ENCODE assay signal across 29 cellular contexts in genomic region chr1:67105508-67105907, GRCh38. TPM values are rescaled to one million over a fixed set of nuclear protein-coding genes. Genes with fewer than 3 reads are reported as not detected.
DNase-seq lines count a peak whose midpoint lies in the region; ATAC-seq and TF ChIP-seq lines count a peak whose summit lies in the region.
"Had no signal": no experiment of that assay in that cellular context is flagged by ENCODE, and none has a peak within 500 bp of the region (broad histone marks: within the 10 kb centered on the region; RNA-seq: fewer than 3 reads in every experiment).

No MANE protein-coding gene starts in this region.

- no peak overlapping the region for H3K9ac ChIP-seq in Loucy (ENCODE audit: low read depth, low read length, poor library complexity, severe bottlenecking)
- H3K9ac ChIP-seq: GM23248 had no signal

- H4K20me1 ChIP-seq in Loucy (ENCODE audit: insufficient read depth, low read length, poor library complexity, severe bottlenecking) (no peaks in the 10 kb centered on the region), OCI-LY7 (ENCODE audit: insufficient read depth, low read length) (no peaks in the 10 kb centered on the region)

- no peaks in the 10 kb centered on the region for H3K27me3 ChIP-seq in Loucy (ENCODE audit: insufficient read depth, low read length, poor library complexity, severe bottlenecking)
- H3K27me3 ChIP-seq: BE2C, SJSA1 had no signal

- no peaks in the 10 kb centered on the region for H3K79me2 ChIP-seq in Loucy (ENCODE audit: insufficient read depth, low read length)
- no peaks in the 10 kb centered on the region for H3K79me2 ChIP-seq in OCI-LY7 (ENCODE audit: insufficient read depth, low read depth, low read length)

- no peak overlapping the region for H3K27ac ChIP-seq in OCI-LY7 (ENCODE audit: low read depth, low read length, poor library complexity, severe bottlenecking)
- H3K27ac ChIP-seq: GM23248, SJSA1 had no signal

- ATAC-seq in mucosa of descending colon = peak; percentile 82

- H3K9me2 ChIP-seq in Loucy (replicated peaks; ENCODE audit: low read depth, low read length) (no peaks in the 10 kb centered on the region), OCI-LY7 (ENCODE audit: insufficient read depth, low read length) (no peaks in the 10 kb centered on the region)

- no peak overlapping the region for H3K4me2 ChIP-seq in Loucy (ENCODE audit: low read depth, low read length, poor library complexity, severe bottlenecking)
- H3K4me2 ChIP-seq in OCI-LY7 (ENCODE audit: low read length) = no peak overlapping the region

- H3K4me1 ChIP-seq in Loucy (ENCODE audit: insufficient read depth, low read length, poor library complexity, severe bottlenecking) (no peaks in the 10 kb centered on the region), OCI-LY7 (ENCODE audit: insufficient read depth, low read length, poor library complexity, severe bottlenecking) (peaks cover 55% of the 10 kb centered on the region), mucosa of descending colon (ENCODE audit: low read depth) (peaks cover 9% of the 10 kb centered on the region)
- H3K4me1 ChIP-seq: BE2C, SJSA1 had no signal

- H3K4me3 ChIP-seq in Loucy (ENCODE audit: low read length, poor library complexity, severe bottlenecking) (no peak overlapping the region), OCI-LY7 (ENCODE audit: low read depth, low read length, poor library complexity, severe bottlenecking) (no peak overlapping the region), mucosa of descending colon (no peak overlapping the region)
- H3K4me3 ChIP-seq: GM23248, SJSA1 had no signal

- TF ChIP-seq CTCF in Loucy (conservative IDR thresholded peaks at IDR 0.05; ENCODE audit: low read length) (no peak), OCI-LY7 (conservative IDR thresholded peaks at IDR 0.05; ENCODE audit: low read length) (no peak), mucosa of descending colon (IDR thresholded peaks at IDR 0.05) (no peak)

- no peaks in the 10 kb centered on the region for H3K9me3 ChIP-seq in Loucy (ENCODE audit: insufficient read depth, low read depth, low read length)
- H3K9me3 ChIP-seq in OCI-LY7 (ENCODE audit: low read length) = no peaks in the 10 kb centered on the region
- no peaks in the 10 kb centered on the region for H3K9me3 ChIP-seq in mucosa of descending colon
- H3K9me3 ChIP-seq: BE2C, SJSA1 had no signal

- peak overlapping the region; percentile 51; the same call in 1 of the 2 replicates for H2AFZ ChIP-seq in Loucy (ENCODE audit: low read length)
- peak overlapping the region; percentile 50; the same call in 1 of the 2 replicates for H2AFZ ChIP-seq in OCI-LY7 (ENCODE audit: low read length)
- H2AFZ ChIP-seq: GM23248 had no signal

- POLR2A ChIA-PET in OCI-LY7 (lab: Charles Lee) = interaction anchor here (0.6 to 1.7 kb wide), 8 partner anchors 9 to 1082 kb away, joined by 3 to 7 read pairs (median 4); no protein-coding TSS in a partner anchor

- H3K36me3 ChIP-seq in Loucy (ENCODE audit: insufficient read depth, low read length) (no peaks in the 10 kb centered on the region), OCI-LY7 (ENCODE audit: insufficient read depth, low read length) (peaks cover 5% of the 10 kb centered on the region; the same call in 1 of the 2 replicates), mucosa of descending colon (ENCODE audit: low read depth) (no peaks in the 10 kb centered on the region)
- H3K36me3 ChIP-seq: BE2C, SJSA1 had no signal

- CTCF ChIA-PET in OCI-LY7 (lab: Charles Lee; ENCODE audit: unreplicated experiment) = interaction anchor here (1.2 kb wide), 1 partner anchor 108 kb away, joined by 4 read pairs; no protein-coding TSS in a partner anchor

- no TSS peak for BruUV-seq in OCI-LY7 (replicated peaks; lab: Mats Ljungman, UMichigan)

- intact Hi-C loops in OCI-LY7 (cut with micrococcal nuclease; ENCODE audit: unreplicated experiment) = no loop called here
- intact Hi-C loops in mucosa of descending colon (cut with DNase I, micrococcal nuclease) = no loop called here

- no peaks in the 10 kb centered on the region for H3F3A ChIP-seq in Loucy (ENCODE audit: low read depth)

- DNase-seq in NCI-H146 (lab: John Stamatoyannopoulos, UW) = peak; percentile 13
- DNase-seq in NCI-H146 treated with DMSO at 0.1 percent for 48 hours (lab: John Stamatoyannopoulos, UW; ENCODE audit: unreplicated experiment) = no peak
- no peak for DNase-seq in OCI-LY7 (ENCODE audit: low spot score)
- DNase-seq in mucosa of descending colon = peak in 1 of 3 donors; percentile 68
- DNase-seq in NCI-H82 treated with DMSO at 0.1 percent for 48 hours (lab: John Stamatoyannopoulos, UW; ENCODE audit: unreplicated experiment) = no peak
- no peak for DNase-seq in HCEC 1CT
- no peak for DNase-seq in hippocampal formation (lab: John Stamatoyannopoulos, UW)
- DNase-seq: 8988T; ACHN; BE2C; CD8-positive, alpha-beta memory T cell; DMS 273 treated with DMSO at 0.1 percent for 48 hours; DND-41; GM23248; H7; HFFc6; KBM-7; MM.1S; NCI-H187; NCI-H2081 treated with DMSO at 0.1 percent for 48 hours; NCI-H2171 treated with DMSO at 0.1 percent for 48 hours; NCI-H345; NCI-H510A treated with DMSO at 0.1 percent for 48 hours; NK-92 treated with Interleukin-12 subunit alpha and Interleukin-12 subunit beta, amount 100 ng/mL, for 24 hours; Right ventricle myocardium superior; RPMI8226 had no signal

RNA-seq across cellular contexts. Expression of gene C1orf141, which starts 29.3 kb away (rescaled TPM):
- total RNA-seq in OCI-LY7 (2014; rRNA removed; shearing (Covaris generic)) = not detected in 2 replicates
- total RNA-seq in OCI-LY7 (2022) (not detected in 2 replicates), mucosa of descending colon (not detected)
- total RNA-seq: CD8-positive, alpha-beta memory T cell; GM23248; H7; HFFc6; HT1080; Right ventricle myocardium superior; SJSA1 had no signal

RNA-seq across cellular contexts. Expression of gene SLC35D1, which starts 51.6 kb away (rescaled TPM):
- 10.8 and 11.2 TPM in 2 replicates for total RNA-seq in OCI-LY7 (2014; rRNA removed; shearing (Covaris generic))
- total RNA-seq in OCI-LY7 (2022) (13.1 and 13.3 TPM in 2 replicates), mucosa of descending colon (10 to 100 TPM; 38.0 to 84.1 (median 67.9) TPM)
